8 cellular contexts compared by ENCODE assay signal in the genomic region with DNA sequence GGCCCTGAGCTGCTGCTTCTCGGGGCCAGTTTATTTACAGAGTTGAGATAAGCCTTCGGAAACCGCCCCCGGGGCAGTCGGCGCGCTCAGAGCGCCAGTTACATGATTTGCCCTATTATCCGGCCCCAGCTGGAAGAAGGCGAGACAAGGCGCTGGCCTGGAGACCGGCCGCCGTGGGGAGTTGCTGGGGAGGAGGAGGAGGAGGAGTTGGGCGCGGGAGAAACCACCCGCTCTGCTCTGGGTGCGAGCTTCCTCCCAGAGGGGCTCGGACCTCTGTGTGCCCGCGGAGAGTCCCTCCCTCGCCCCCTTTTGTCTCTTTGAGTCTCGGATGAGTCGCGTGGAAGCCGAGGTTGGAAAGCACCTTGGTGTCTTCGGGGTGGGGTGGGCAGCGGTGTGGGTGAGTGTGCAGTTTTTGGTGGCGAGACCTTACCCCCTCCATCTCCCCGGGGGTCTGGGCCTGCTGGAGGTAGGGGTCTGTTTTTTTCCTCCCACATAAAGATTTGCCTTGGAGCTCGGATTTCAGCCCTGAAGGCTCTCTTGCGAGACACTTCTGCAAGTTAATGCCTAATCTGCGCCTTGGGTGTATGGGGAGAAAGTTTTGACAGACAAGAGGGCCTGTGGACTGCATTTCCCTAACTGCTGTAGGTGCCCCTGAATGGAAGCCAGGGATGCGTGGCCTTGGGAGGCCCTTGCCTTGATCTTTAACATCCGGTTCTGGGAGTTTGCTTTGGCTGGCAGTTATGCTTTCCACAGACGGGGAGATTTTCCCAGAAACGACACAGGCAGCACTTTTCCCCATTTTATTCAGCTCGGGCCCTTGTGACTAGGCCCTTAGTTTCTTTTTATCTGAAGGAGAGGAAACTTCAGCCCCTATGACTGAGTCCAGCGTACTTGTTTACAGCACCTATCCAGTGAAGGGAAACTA.
DNase-seq lines count a peak whose midpoint lies in the region; ATAC-seq and TF ChIP-seq lines count a peak whose summit lies in the region.

No MANE protein-coding gene starts in this region.

- H3K36me3 Mint-ChIP-seq in stimulated activated effector memory CD8-positive, alpha-beta T cell treated with anti-CD3 and anti-CD28 coated beads, Interleukin-12 subunit alpha, Interleukin-12 subunit beta, amount 100 ng/mL, for 72 hours = no peaks in the 10 kb centered on the region

- H3K9me3 Mint-ChIP-seq in stimulated activated effector memory CD8-positive, alpha-beta T cell treated with anti-CD3 and anti-CD28 coated beads, Interleukin-12 subunit alpha, Interleukin-12 subunit beta, amount 100 ng/mL, for 72 hours = no peaks in the 10 kb centered on the region

- TF ChIP-seq CTCF in choroid plexus epithelial cell (conservative IDR thresholded peaks at IDR 0.05; ENCODE audit: low read depth, low read length) (no peak), left lung (IDR thresholded peaks at IDR 0.05) (no peak)

- peak overlapping the region; percentile 78 for H3K27ac Mint-ChIP-seq in stimulated activated effector memory CD8-positive, alpha-beta T cell treated with anti-CD3 and anti-CD28 coated beads, Interleukin-12 subunit alpha, Interleukin-12 subunit beta, amount 100 ng/mL, for 72 hours

- peak; percentile 25 for DNase-seq in activated T-cell treated with anti-CD3 and anti-CD28 coated beads for 1 hour (ENCODE audit: low read depth)
- no peak for DNase-seq in activated T-cell treated with anti-CD3 and anti-CD28 coated beads for 4 hours
- peak in 3 of 5 donors; percentile 13 to 28 (median 16) for DNase-seq in T-helper 1 cell
- DNase-seq in choroid plexus epithelial cell (ENCODE audit: low read depth) = peak; percentile 50
- DNase-seq in left lung = peak; percentile 56 to 86
- DNase-seq in stimulated activated effector memory CD8-positive, alpha-beta T cell treated with anti-CD3 and anti-CD28 coated beads, Interleukin-12 subunit alpha, Interleukin-12 subunit beta, amount 100 ng/mL, for 72 hours (ENCODE audit: low spot score in 2 of 2) = peak; percentile 8 to 70
- no peak for DNase-seq in 8988T

- H3K27me3 ChIP-seq in left lung = peaks cover 0 to 26% of the 10 kb centered on the region in 2 donors

- peaks cover 33% of the 10 kb centered on the region for H3K4me1 Mint-ChIP-seq in stimulated activated effector memory CD8-positive, alpha-beta T cell treated with anti-CD3 and anti-CD28 coated beads, Interleukin-12 subunit alpha, Interleukin-12 subunit beta, amount 100 ng/mL, for 72 hours

- no peak overlapping the region for H3K4me3 Mint-ChIP-seq in stimulated activated effector memory CD8-positive, alpha-beta T cell treated with anti-CD3 and anti-CD28 coated beads, Interleukin-12 subunit alpha, Interleukin-12 subunit beta, amount 100 ng/mL, for 72 hours

- H3K4me1 ChIP-seq in left lung = peaks cover 39 to 69% of the 10 kb centered on the region in 2 donors

- ATAC-seq in HG03460 (IDR thresholded peaks at IDR 0.05; ENCODE audit: unreplicated experiment) (peak; percentile 42), left lung (peak; percentile 22)
- peak; percentile 48 for ATAC-seq in stimulated activated effector memory CD8-positive, alpha-beta T cell treated with anti-CD3 and anti-CD28 coated beads, Interleukin-12 subunit alpha, Interleukin-12 subunit beta, amount 100 ng/mL, for 72 hours

- no peaks in the 10 kb centered on the region for H3K9me3 ChIP-seq in left lung

- no peaks in the 10 kb centered on the region for H3K36me3 ChIP-seq in left lung

- H3K4me3 ChIP-seq in choroid plexus epithelial cell (ENCODE audit: low read depth, low read length) (peak overlapping the region; percentile 86), left lung (peak overlapping the region; percentile 71 to 87)

- intact Hi-C loops in left lung (cut with DNase I) = loop anchor here (10.0 kb wide), 1 partner anchor 79 kb away; no protein-coding TSS in a partner anchor

- H3K27ac ChIP-seq in left lung = peak overlapping the region; percentile 90 to 95

Comparison
In these comparisons a context has a peak if more than half of its experiments do, and no peak if none do; other contexts are left out.
1. DNase-seq: peak in activated T-cell treated with anti-CD3 and anti-CD28 coated beads for 1 hour (single experiment), T-helper 1 cell (3 of 5), choroid plexus epithelial cell (single experiment), left lung (2 of 2) and stimulated activated effector memory CD8-positive, alpha-beta T cell treated with anti-CD3 and anti-CD28 coated beads, Interleukin-12 subunit alpha, Interleukin-12 subunit beta, amount 100 ng/mL, for 72 hours (2 of 2); none in activated T-cell treated with anti-CD3 and anti-CD28 coated beads for 4 hours (single experiment) and 8988T (single experiment).
2. Peak in every context shown above with its lines, with median percentiles within 50 percentile points of each other: ATAC-seq.